Comparison of ENCODE assay signal across 8 cellular contexts in genomic region chr7:5423272-5423843, GRCh38. TPM values are rescaled to one million over a fixed set of nuclear protein-coding genes. Genes with fewer than 3 reads are reported as not detected.
A peak's percentile ranks its signal among the peaks of the same experiment; 100 is the strongest.
DNase-seq lines count a peak whose midpoint lies in the region; ATAC-seq, FAIRE-seq and TF ChIP-seq lines count a peak whose summit lies in the region.

TNRC18 (minus strand) TSS chr7:5423834; CDS start chr7:5421246, 2,588 bp downstream.

- TF ChIP-seq POLR2A in HepG2 (IDR thresholded peaks at IDR 0.05; ENCODE audit: insufficient read depth in 1 of 2, low read depth in 2 of 2, low read length in 2 of 2) (no peak), stomach (IDR thresholded peaks at IDR 0.05) (peak in 1 of 4 donors; percentile 24)

- no peaks in the 10 kb centered on the region for H3K9me3 ChIP-seq in OCI-LY7 (ENCODE audit: low read length)
- no peaks in the 10 kb centered on the region for H3K9me3 ChIP-seq in HepG2 (ENCODE audit: low read length)
- no peaks in the 10 kb centered on the region for H3K9me3 ChIP-seq in stomach

- H3K4me3 ChIP-seq in OCI-LY7 (ENCODE audit: low read depth, low read length, poor library complexity, severe bottlenecking) (peak within 1 kb of the TSS; percentile 81), HepG2 (replicated peaks in 1 of 3; ENCODE audit: insufficient read depth in 1 of 3, low read depth in 2 of 3, low read length in 3 of 3) (peak within 1 kb of the TSS; percentile 94 to 99 (median 96)), stomach (peak within 1 kb of the TSS; percentile 63 to 93 (median 82))

- DNase-seq in GM10266 (ENCODE audit: extremely low spot score) (peak; percentile 65), OCI-LY7 (ENCODE audit: low spot score) (peak; percentile 54), caudate nucleus (lab: John Stamatoyannopoulos, UW) (peak in 30 of 61 donors; percentile 49 to 92 (median 76)), HepG2 (ENCODE audit: low spot score) (no peak), stomach (peak; percentile 34), Kasumi-1 (lab: John Stamatoyannopoulos, UW) (no peak), SW480 (ENCODE audit: low spot score) (no peak)

- H3K9ac ChIP-seq in HepG2 (ENCODE audit: insufficient read depth, low read depth, low read length): peak within 1 kb of the TSS; percentile 98

- TF ChIP-seq RAD21 in HepG2 (CRISPR knock-in tag; IDR thresholded peaks at IDR 0.05): peak; percentile 24; the same call in 1 of the 2 replicates

- BruUV-seq in OCI-LY7 (replicated peaks; lab: Mats Ljungman, UMichigan) (no TSS peak), HepG2 (replicated peaks; lab: Mats Ljungman, UMichigan) (no TSS peak)

- H3K27ac ChIP-seq in OCI-LY7 (ENCODE audit: low read depth, low read length, poor library complexity, severe bottlenecking) (peak within 1 kb of the TSS; percentile 24), caudate nucleus (ENCODE audit: low read depth, low read length) (peak within 1 kb of the TSS; percentile 99), HepG2 (ENCODE audit: extremely low read length, insufficient read depth, low read length) (peak within 1 kb of the TSS; percentile 100), stomach (peak within 1 kb of the TSS; percentile 94 to 100 (median 99))

- no peaks in the 10 kb centered on the region for H3K9me2 ChIP-seq in OCI-LY7 (ENCODE audit: insufficient read depth, low read length)

- H3K4me2 ChIP-seq in OCI-LY7 (ENCODE audit: low read length): peak within 1 kb of the TSS; percentile 68
- peak within 1 kb of the TSS; percentile 98 for H3K4me2 ChIP-seq in HepG2 (ENCODE audit: low read depth, low read length)

- 0 out of 4 replicates have a peak, but pooled peaks of 1 of the 2 experiments have one; percentile 10 for TF ChIP-seq EP300 in HepG2 (IDR thresholded peaks at IDR 0.05; ENCODE audit: low read depth in 2 of 2, low read length in 2 of 2)
- TF ChIP-seq EP300 in HepG2 (CRISPR knock-in tag; IDR thresholded peaks at IDR 0.05; ENCODE audit: borderline replicate concordance): no peak
- TF ChIP-seq EP300 in stomach (IDR thresholded peaks at IDR 0.05): no peak

- H3K4me1 ChIP-seq in OCI-LY7 (ENCODE audit: insufficient read depth, low read length, poor library complexity, severe bottlenecking) (peaks cover 27% of the 10 kb centered on the region), HepG2 (ENCODE audit: insufficient read depth, low read length) (peaks cover 9% of the 10 kb centered on the region), stomach (peaks cover 14 to 30% (median 24%) of the 10 kb centered on the region in 4 donors)

- H3K36me3 ChIP-seq in OCI-LY7 (ENCODE audit: insufficient read depth, low read length): no peaks in the 10 kb centered on the region
- H3K36me3 ChIP-seq in HepG2 (replicated peaks in 1 of 2; ENCODE audit: control insufficient read depth in 1 of 2, insufficient read depth in 2 of 2, low read length in 2 of 2): 0 out of 5 replicates have a peak, but pooled peaks cover 0 to under 1% of the 10 kb centered on the region in 2 experiments
- H3K36me3 ChIP-seq in stomach: no peaks in the 10 kb centered on the region

- TF ChIP-seq CTCF in GM10266 (IDR thresholded peaks at IDR 0.05; ENCODE audit: control insufficient read depth, insufficient read depth, low read depth, missing control alignments) (no peak), OCI-LY7 (conservative IDR thresholded peaks at IDR 0.05; ENCODE audit: low read length) (no peak), HepG2 (CRISPR knock-in tag; IDR thresholded peaks at IDR 0.05) (no peak), stomach (IDR thresholded peaks at IDR 0.05) (no peak)

- H3K79me2 ChIP-seq in OCI-LY7 (ENCODE audit: insufficient read depth, low read depth, low read length): no peaks in the 10 kb centered on the region
- peaks cover 66% of the 10 kb centered on the region for H3K79me2 ChIP-seq in HepG2 (ENCODE audit: insufficient read depth, low read length)

- FAIRE-seq in HepG2 (lab: Jason Lieb, UNC): no peak

- WGBS in HepG2 (ENCODE audit: low lambda C conversion rate): 0% methylated on average over 21 of the region's 61 CpGs
- WGBS in stomach, 5 donors: 0 to 1% (median 0%) methylated on average over 33 to 61 of the region's 61 CpGs

- POLR2A ChIA-PET in OCI-LY7 (lab: Charles Lee) (interaction anchor here (0.5 to 1.2 kb wide), 5 partner anchors 12 to 269 kb away, joined by 3 to 6 read pairs (median 5); no protein-coding TSS in a partner anchor), HepG2 (lab: Yijun Ruan, JAX) (interaction anchor here (0.6 to 3.4 kb wide), 7 partner anchors 14 to 109 kb away, joined by 3 to 20 read pairs (median 11); no protein-coding TSS in a partner anchor)

- H4K20me1 ChIP-seq in OCI-LY7 (ENCODE audit: insufficient read depth, low read length) (no peaks in the 10 kb centered on the region), HepG2 (ENCODE audit: insufficient read depth, low read length) (peaks cover 28% of the 10 kb centered on the region)

- H2AFZ ChIP-seq in OCI-LY7 (ENCODE audit: low read length) (peak within 1 kb of the TSS; percentile 70), HepG2 (ENCODE audit: low read length) (no peak within 1 kb of the TSS)

- in situ Hi-C loops in HepG2 (cut with HindIII; ENCODE audit: extremely low pct_ligation_motif_present, low pct_unique_long_range_greater_than_20kb): no loop called here

- H3K27me3 ChIP-seq in HepG2 (ENCODE audit: control insufficient read depth in 1 of 2, insufficient read depth in 2 of 2, low read length in 2 of 2): no peaks in the 10 kb centered on the region; a peak in 1 of 5 replicates
- H3K27me3 ChIP-seq in stomach: peaks cover 0 to 19% (median 0%) of the 10 kb centered on the region in 3 donors

- intact Hi-C loops in OCI-LY7 (cut with micrococcal nuclease; ENCODE audit: unreplicated experiment): no loop called here
- intact Hi-C loops in HepG2 (cut with micrococcal nuclease; ENCODE audit: unreplicated experiment): no loop called here
- intact Hi-C loops in stomach (cut with DNase I; ENCODE audit: low total_unique reads): no loop called here

- no peak for ATAC-seq in HepG2
- no peak for ATAC-seq in GM18502 (IDR thresholded peaks at IDR 0.05; ENCODE audit: poor library complexity, unreplicated experiment)

- CTCF ChIA-PET in OCI-LY7 (lab: Charles Lee; ENCODE audit: unreplicated experiment): interaction anchor here (0.6 kb wide), 1 partner anchor 257 kb away, joined by 3 read pairs; no protein-coding TSS in a partner anchor
- CTCF ChIA-PET in HepG2 (lab: Yijun Ruan, JAX; ENCODE audit: low intra/inter-chr PET ratio, low total read pairs): no interaction called here

TF ChIP-seq in HepG2, 621 proteins besides CTCF, POLR2A, EP300 and RAD21 (continues in another document):
- TF ChIP-seq CEBPB (IDR thresholded peaks at IDR 0.05; ENCODE audit: borderline replicate concordance, low read depth, low read length) (peak; percentile 34; the same call in 1 of the 2 replicates), AGO1 (IDR thresholded peaks at IDR 0.05; ENCODE audit: low read depth, low read length, poor library complexity, severe bottlenecking) (peak; percentile 2), BCL3 (CRISPR knock-in tag; IDR thresholded peaks at IDR 0.05) (peak; percentile 66; the same call in 1 of the 2 replicates), CENPX (CRISPR knock-in tag; IDR thresholded peaks at IDR 0.05) (no peak), TRIM22 (IDR thresholded peaks at IDR 0.05) (no peak)

RNA-seq across cellular contexts. Expression of gene TNRC18, which starts in this region (rescaled TPM):
- total RNA-seq in OCI-LY7 (2014; rRNA removed; shearing (Covaris generic)): 12.2 and 21.2 TPM in 2 replicates
- total RNA-seq in OCI-LY7 (2022) (64.2 and 70.4 TPM in 2 replicates), HepG2 (2016; rRNA removed; fragmentation: Illumina TruSeq; extraction: Trizol) (12.8 and 17.4 TPM in 2 replicates), stomach (100 to 1,000 TPM in 3 of 5 donors, 10 to 100 TPM in 2; 72.5 to 463 (median 108) TPM)
- total RNA-seq in HepG2 (2016; cell fraction: cytosol; rRNA removed; fragmentation: Illumina TruSeq; extraction: Trizol; ENCODE audit: low read depth): 4.9 and 7.1 TPM in 2 replicates
- total RNA-seq in HepG2 (2016; cell fraction: insoluble cytoplasmic fraction; rRNA removed; fragmentation: Illumina TruSeq; extraction: Trizol): 12.8 and 21.5 TPM in 2 replicates
- total RNA-seq in HepG2 (2016; cell fraction: membrane; rRNA removed; fragmentation: Illumina TruSeq; extraction: Trizol): 4.9 and 5.6 TPM in 2 replicates
- 28.3 and 34.0 TPM in 2 replicates for total RNA-seq in HepG2 (2016; cell fraction: nucleus; rRNA removed; fragmentation: Illumina TruSeq; extraction: Trizol)
- polyA plus RNA-seq in HepG2 (2011; rRNA removed) (10.9 and 11.7 TPM in 2 replicates), stomach (10 to 100 TPM in 2 of 3 donors, 1 to 10 TPM in 1; 8.5 to 29.4 (median 11.2) TPM)
- polyA plus RNA-seq in HepG2 (2011; cell fraction: cytosol; rRNA removed): 8.6 and 11.8 TPM in 2 replicates
- 65.7 and 102 TPM in 2 replicates for polyA plus RNA-seq in HepG2 (2011; cell fraction: nucleus; rRNA removed)
- polyA plus RNA-seq in HepG2 (2012): 40.6 and 53.7 TPM in 2 replicates
- 0.71 and 1.3 TPM in 2 replicates for polyA plus RNA-seq in HepG2 (2016; cell fraction: cytosol; fragmentation: Illumina TruSeq; extraction: Trizol; ENCODE audit: low read depth)
- polyA plus RNA-seq in HepG2 (2016; cell fraction: insoluble cytoplasmic fraction; fragmentation: Illumina TruSeq; extraction: Trizol; ENCODE audit: low read depth): 16.6 and 19.8 TPM in 2 replicates
- 0.82 and 1.2 TPM in 2 replicates for polyA plus RNA-seq in HepG2 (2016; cell fraction: membrane; fragmentation: Illumina TruSeq; extraction: Trizol; ENCODE audit: low read depth)
- polyA plus RNA-seq in HepG2 (2016; cell fraction: nucleus; fragmentation: Illumina TruSeq; extraction: Trizol; ENCODE audit: insufficient read depth, low read depth): 58.8 and 59.2 TPM in 2 replicates
- 11.2 and 51.4 TPM in 2 replicates for polyA minus RNA-seq in HepG2 (2011; rRNA and poly(A)+ RNA removed; ENCODE audit: low replicate concordance)
- polyA minus RNA-seq in HepG2 (2011; cell fraction: cytosol; rRNA and poly(A)+ RNA removed): 44.7 and 49.3 TPM in 2 replicates
- polyA minus RNA-seq in HepG2 (2011; cell fraction: nucleus; rRNA and poly(A)+ RNA removed): 49.2 and 54.8 TPM in 2 replicates

Comparison
In these comparisons a context has a peak if more than half of its experiments do, and no peak if none do; other contexts are left out.
1. DNase-seq: peak in GM10266 (single experiment), OCI-LY7 (single experiment) and stomach (single experiment); none in HepG2 (single experiment), Kasumi-1 (0 of 2) and SW480 (single experiment).
2. H3K27ac ChIP-seq: peak in every context shown above with its lines; median percentile 100 in HepG2; 99 in caudate nucleus; 99 in stomach; 24 in OCI-LY7.
3. Peak in every context shown above with its lines, with median percentiles within 50 percentile points of each other: H3K4me3 ChIP-seq.